8 cellular contexts compared by ENCODE assay signal in genomic region chr17:15944720-15945492, GRCh38. TPM values are rescaled to one million over a fixed set of nuclear protein-coding genes. Genes with fewer than 3 reads are reported as not detected.
A peak's percentile ranks its signal among the peaks of the same experiment; 100 is the strongest.
DNase-seq lines count a peak whose midpoint lies in the region; ATAC-seq, FAIRE-seq and TF ChIP-seq lines count a peak whose summit lies in the region.

TSS of gene ADORA2B (plus strand) at chr17:15945130. CDS start at chr17:15945249, 119 bp downstream.

- H3K36me3 Mint-ChIP-seq in astrocyte (ENCODE audit: low read depth, unreplicated experiment) = peaks cover 2% of the 10 kb centered on the region

- peaks cover 8% of the 10 kb centered on the region for H3K4me1 Mint-ChIP-seq in astrocyte (ENCODE audit: low read depth, unreplicated experiment)

- H3K9ac ChIP-seq in astrocyte (ENCODE audit: low read length) (peak within 1 kb of the TSS; percentile 94), rectal smooth muscle tissue (ENCODE audit: low read length) (peak within 1 kb of the TSS; percentile 11)

- peaks cover 33% of the 10 kb centered on the region for H3K4me1 ChIP-seq in astrocyte (ENCODE audit: insufficient read depth, low read length)
- peaks cover 3% of the 10 kb centered on the region for H3K4me1 ChIP-seq in right cardiac atrium (ENCODE audit: control insufficient read depth, insufficient read depth, low read length)
- peaks cover 6% of the 10 kb centered on the region for H3K4me1 ChIP-seq in rectal smooth muscle tissue (ENCODE audit: control insufficient read depth, insufficient read depth, low read length)

- peak within 1 kb of the TSS; percentile 8 for H3K27ac Mint-ChIP-seq in astrocyte (ENCODE audit: unreplicated experiment)

- intact Hi-C loops in right cardiac atrium (cut with DNase I) = loop anchor here in 2 of 4 donors (10.0 kb wide), 1 partner anchor 50 kb away; the partner anchor contains the start of genes TTC19 (in 2 of the 2) and ZSWIM7 (in 2 of the 2)

- no peak for FAIRE-seq in astrocyte (lab: Jason Lieb, UNC)

- peaks cover 44% of the 10 kb centered on the region for H3K79me2 ChIP-seq in astrocyte (ENCODE audit: insufficient read depth, low read length)

- H3K27me3 Mint-ChIP-seq in astrocyte (ENCODE audit: low read depth, unreplicated experiment) = peaks cover 15% of the 10 kb centered on the region

- H3K4me3 Mint-ChIP-seq in astrocyte (ENCODE audit: unreplicated experiment) = peak within 1 kb of the TSS; percentile 85

- TF ChIP-seq CTCF in astrocyte (IDR thresholded peaks at IDR 0.05; ENCODE audit: insufficient read depth, low read depth, low read length) = peak; percentile 2

- peaks cover 12% of the 10 kb centered on the region for H4K20me1 ChIP-seq in astrocyte (ENCODE audit: insufficient read depth, low read length)

- peak; percentile 86 for ATAC-seq in SK-N-SH treated with all-trans-retinoic acid at 6 μM for 48 hours
- ATAC-seq in right cardiac atrium = peak; percentile 82 to 87
- ATAC-seq in HG02678 (IDR thresholded peaks at IDR 0.05; ENCODE audit: unreplicated experiment) = no peak

- H3K4me2 ChIP-seq in astrocyte (ENCODE audit: low read length) = peak within 1 kb of the TSS; percentile 100

- H3K36me3 ChIP-seq in astrocyte (ENCODE audit: insufficient read depth, low read length) (no peaks in the 10 kb centered on the region), rectal smooth muscle tissue (ENCODE audit: control insufficient read depth, insufficient read depth, low read length) (no peaks in the 10 kb centered on the region)

- no peaks in the 10 kb centered on the region for H3K27me3 ChIP-seq in astrocyte (ENCODE audit: insufficient read depth, low read length)
- H3K27me3 ChIP-seq in right cardiac atrium (ENCODE audit: control insufficient read depth, insufficient read depth) = no peaks in the 10 kb centered on the region
- peaks cover 2% of the 10 kb centered on the region for H3K27me3 ChIP-seq in rectal smooth muscle tissue (ENCODE audit: control insufficient read depth, insufficient read depth, low read length)

- H2AFZ ChIP-seq in astrocyte (ENCODE audit: low read depth, low read length) = peak within 1 kb of the TSS; percentile 99

- H3K27ac ChIP-seq in astrocyte (ENCODE audit: low read depth, low read length) (peak within 1 kb of the TSS; percentile 84), right cardiac atrium (ENCODE audit: low read length) (no peak within 1 kb of the TSS), rectal smooth muscle tissue (ENCODE audit: low read depth, low read length) (no peak within 1 kb of the TSS)

- H3K9me3 Mint-ChIP-seq in astrocyte (ENCODE audit: unreplicated experiment) = peaks cover 3% of the 10 kb centered on the region

- peak within 1 kb of the TSS; percentile 90 for H3K4me3 ChIP-seq in astrocyte (ENCODE audit: insufficient read depth, low read depth, low read length)
- H3K4me3 ChIP-seq in right cardiac atrium (ENCODE audit: low read length) = peak within 1 kb of the TSS; percentile 47
- H3K4me3 ChIP-seq in rectal smooth muscle tissue (ENCODE audit: low read length) = peak within 1 kb of the TSS; percentile 95

- H3K9me3 ChIP-seq in astrocyte (ENCODE audit: insufficient read depth, low read depth, low read length) (no peaks in the 10 kb centered on the region), right cardiac atrium (ENCODE audit: control insufficient read depth, low read length) (no peaks in the 10 kb centered on the region)

- under 1% methylated on average over 90 of the region's 90 CpGs for WGBS in right cardiac atrium

- DNase-seq in NCI-H2081 (lab: John Stamatoyannopoulos, UW) (peak; percentile 16 to 28), NCI-H2081 treated with DMSO at 0.1 percent for 48 hours (lab: John Stamatoyannopoulos, UW) (no peak), HUDEP-2 (lab: John Stamatoyannopoulos, UW; ENCODE audit: unreplicated experiment in 76 of 76) (peak in 66 of 76 experiments; percentile 12 to 81 (median 58)), astrocyte (ENCODE audit: low read depth) (peak; percentile 63), right cardiac atrium (peak; percentile 64 to 86 (median 86))

TF ChIP-seq in SK-N-SH treated with all-trans-retinoic acid at 6 μM for 48 hours, 23 proteins besides CTCF, POLR2A, EP300 and RAD21:
- TF ChIP-seq ZNF70 (CRISPR knock-in tag; IDR thresholded peaks at IDR 0.05) = no peak
- peak; percentile 54; the same call in 1 of the 2 replicates for TF ChIP-seq PATZ1 (CRISPR knock-in tag; IDR thresholded peaks at IDR 0.05; ENCODE audit: borderline replicate concordance)
- TF ChIP-seq TSHZ2 (CRISPR knock-in tag; IDR thresholded peaks at IDR 0.05) = 0 out of 2 replicates have a peak, but pooled peaks have one; percentile 12
- TF ChIP-seq ZC3H10 (CRISPR knock-in tag; IDR thresholded peaks at IDR 0.05) = no peak

RNA-seq across cellular contexts. Expression of gene ADORA2B, which starts in this region (rescaled TPM):
- total RNA-seq in astrocyte (4.0 and 5.5 TPM in 2 replicates), right cardiac atrium (under 1 TPM; 0.28 to 0.64 (median 0.42) TPM)
- polyA plus RNA-seq in right cardiac atrium = 0.38 TPM

Comparison
In these comparisons a context has a peak if more than half of its experiments do, and no peak if none do; other contexts are left out.
1. Peak in DNase-seq, ATAC-seq and H3K4me3 ChIP-seq in right cardiac atrium; RNA of the gene not detected or under 1 TPM.